Comparison of ENCODE assay signal across 20 cellular contexts in the genomic region with DNA sequence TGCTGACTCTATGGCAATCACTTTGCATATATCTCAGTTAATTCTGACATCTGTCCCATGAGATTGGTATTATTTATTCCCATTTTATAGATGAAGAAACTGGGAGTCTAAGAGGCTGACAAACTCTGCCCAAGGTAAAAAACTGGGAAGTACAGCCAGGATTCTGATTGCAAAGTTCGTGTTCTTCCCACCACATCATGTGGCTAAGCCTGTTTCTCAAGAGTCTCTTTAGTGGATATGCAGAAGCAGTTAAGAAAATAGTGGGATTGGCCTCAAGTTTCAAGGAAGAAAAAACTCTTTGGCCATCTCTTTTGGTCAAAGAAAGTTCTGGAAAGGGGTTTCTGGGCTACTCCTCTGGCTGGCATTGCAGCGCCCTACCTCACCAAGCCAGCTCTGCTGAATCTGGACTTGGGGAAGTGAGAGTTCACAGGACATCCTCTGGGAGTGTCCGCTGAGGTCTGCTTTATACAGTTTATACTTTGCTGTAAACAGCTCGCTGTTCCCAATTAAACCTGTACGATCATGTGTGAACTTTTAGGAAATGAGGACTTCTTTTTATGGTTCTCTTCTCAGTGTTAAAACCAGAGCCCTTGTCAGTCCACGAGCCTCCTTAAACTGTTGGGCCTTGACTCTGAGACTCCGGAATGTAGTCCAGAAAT. TPM values are rescaled to one million over a fixed set of nuclear protein-coding genes. Genes with fewer than 3 reads are reported as not detected.
A peak's percentile ranks its signal among the peaks of the same experiment; 100 is the strongest.
DNase-seq lines count a peak whose midpoint lies in the region; ATAC-seq, FAIRE-seq and TF ChIP-seq lines count a peak whose summit lies in the region.
"Had no signal": no experiment of that assay in that cellular context is flagged by ENCODE, and none has a peak within 500 bp of the region (broad histone marks: within the 10 kb centered on the region; RNA-seq: fewer than 3 reads in every experiment).

No MANE protein-coding gene starts in this region.

- TF ChIP-seq RAD21 in HepG2 (CRISPR knock-in tag; IDR thresholded peaks at IDR 0.05): no peak

- no peaks in the 10 kb centered on the region for H3K36me3 Mint-ChIP-seq in chondrocyte (ENCODE audit: low read depth)
- no peaks in the 10 kb centered on the region for H3K36me3 Mint-ChIP-seq in T-helper 2 cell treated with Interferon-gamma antibody and Interleukin-4, amounts not matched to agents 5 μg/mL and 100 μg/mL, for 36 hours (ENCODE audit: low read depth)
- H3K36me3 Mint-ChIP-seq: CD8-positive, alpha-beta T cell; natural killer cell had no signal

- H3K36me3 ChIP-seq in HEK293 (ENCODE audit: control insufficient read depth in 2 of 2, insufficient read depth in 1 of 2, low read length in 2 of 2) (no peaks in the 10 kb centered on the region), HepG2 (replicated peaks in 1 of 2; ENCODE audit: control insufficient read depth in 1 of 2, insufficient read depth in 2 of 2, low read length in 2 of 2) (no peaks in the 10 kb centered on the region), stomach (no peaks in the 10 kb centered on the region)

- ATAC-seq in HepG2 (peak; percentile 52; the same call in 2 of the 3 replicates), HG02678 (IDR thresholded peaks at IDR 0.05; ENCODE audit: unreplicated experiment) (no peak)
- ATAC-seq: CD8-positive, alpha-beta T cell; natural killer cell had no signal

- 77% methylated on average over 7 of the region's 7 CpGs for WGBS in HepG2 (ENCODE audit: low lambda C conversion rate)
- 56 to 77% (median 67%) methylated on average over 7 of the region's 7 CpGs for WGBS in stomach, 5 donors

- BruUV-seq in HepG2 (replicated peaks; lab: Mats Ljungman, UMichigan): no TSS peak

- H3K4me1 ChIP-seq in HEK293 (ENCODE audit: control insufficient read depth, insufficient read depth, low read length) (no peaks in the 10 kb centered on the region), HepG2 (ENCODE audit: insufficient read depth, low read length) (no peaks in the 10 kb centered on the region), stomach (peaks cover 4 to 46% (median 11%) of the 10 kb centered on the region in 4 donors)

- peaks cover 17% of the 10 kb centered on the region for H3K4me1 Mint-ChIP-seq in chondrocyte (ENCODE audit: low read depth)
- H3K4me1 Mint-ChIP-seq in T-helper 2 cell treated with Interferon-gamma antibody and Interleukin-4, amounts not matched to agents 5 μg/mL and 100 μg/mL, for 36 hours (ENCODE audit: low read depth): no peaks in the 10 kb centered on the region

- no peak overlapping the region for H3K4me3 ChIP-seq in HEK293 (ENCODE audit: low read depth, low read length)
- H3K4me3 ChIP-seq in HepG2 (replicated peaks in 1 of 3; ENCODE audit: insufficient read depth in 1 of 3, low read depth in 2 of 3, low read length in 3 of 3): no peak overlapping the region
- no peak overlapping the region for H3K4me3 ChIP-seq in stomach
- H3K4me3 ChIP-seq: lung, SK-N-MC had no signal

- no peak overlapping the region for H3K4me2 ChIP-seq in HepG2 (ENCODE audit: low read depth, low read length)

- DNase-seq in chondrocyte (ENCODE audit: low spot score) (no peak), HepG2 (ENCODE audit: low spot score) (no peak), stomach (no peak), NCI-H187 treated with DMSO at 0.1 percent for 48 hours (lab: John Stamatoyannopoulos, UW) (no peak), GM19240 (ENCODE audit: insufficient read length, low spot score) (no peak)
- no peak for DNase-seq in T-helper 2 cell treated with Interferon-gamma antibody and Interleukin-4, amounts not matched to agents 5 μg/mL and 100 μg/mL, for 36 hours (ENCODE audit: low spot score)
- DNase-seq: CD8-positive, alpha-beta T cell; DMS79 treated with DMSO at 0.1 percent for 48 hours; natural killer cell; NCI-H1436; NCI-H82; stimulated activated CD4-positive, alpha-beta T cell treated with anti-CD3 and anti-CD28 coated beads, Interleukin-12 subunit alpha, Interleukin-12 subunit beta, amount 100 ng/mL, for 4 hours; T-helper 9 cell had no signal

- POLR2A ChIA-PET in HEK293 (lab: Yijun Ruan, JAX): no interaction called here
- POLR2A ChIA-PET in HepG2 (lab: Yijun Ruan, JAX): interaction anchor here (1.5 kb wide), 1 partner anchor 12 kb away, joined by 3 read pairs; no protein-coding TSS in a partner anchor

- no peaks in the 10 kb centered on the region for H3K79me2 ChIP-seq in HepG2 (ENCODE audit: insufficient read depth, low read length)

- no peaks in the 10 kb centered on the region for H4K20me1 ChIP-seq in HepG2 (ENCODE audit: insufficient read depth, low read length)

- no peaks in the 10 kb centered on the region for H3K9me3 Mint-ChIP-seq in chondrocyte (ENCODE audit: low read depth)
- H3K9me3 Mint-ChIP-seq in T-helper 2 cell treated with Interferon-gamma antibody and Interleukin-4, amounts not matched to agents 5 μg/mL and 100 μg/mL, for 36 hours: no peaks in the 10 kb centered on the region
- H3K9me3 Mint-ChIP-seq: CD8-positive, alpha-beta T cell; natural killer cell had no signal

- no peak overlapping the region for H3K4me3 Mint-ChIP-seq in chondrocyte (ENCODE audit: unreplicated experiment)
- no peak overlapping the region for H3K4me3 Mint-ChIP-seq in T-helper 2 cell treated with Interferon-gamma antibody and Interleukin-4, amounts not matched to agents 5 μg/mL and 100 μg/mL, for 36 hours
- H3K4me3 Mint-ChIP-seq: CD8-positive, alpha-beta T cell; natural killer cell had no signal

- H3K27ac ChIP-seq in HEK293 (ENCODE audit: extremely low read depth, low read depth, low read length) (no peak overlapping the region), HepG2 (ENCODE audit: extremely low read length, insufficient read depth, low read length) (no peak overlapping the region), stomach (peak overlapping the region in 4 of 5 donors; percentile 52 to 84 (median 58))
- H3K27ac ChIP-seq: SK-N-MC had no signal

- TF ChIP-seq POLR2A in HepG2 (IDR thresholded peaks at IDR 0.05; ENCODE audit: insufficient read depth in 1 of 2, low read depth in 2 of 2, low read length in 2 of 2) (no peak), stomach (IDR thresholded peaks at IDR 0.05) (no peak)

- H3K27me3 ChIP-seq in HepG2 (ENCODE audit: control insufficient read depth in 1 of 2, insufficient read depth in 2 of 2, low read length in 2 of 2) (no peaks in the 10 kb centered on the region), stomach (no peaks in the 10 kb centered on the region)

- H2AFZ ChIP-seq in HepG2 (ENCODE audit: low read length): no peak overlapping the region

- CTCF ChIA-PET in HEK293 (lab: Yijun Ruan, JAX) (interaction anchor here (0.5 to 0.7 kb wide), 2 partner anchors 149 to 160 kb away, joined by 3 read pairs; no protein-coding TSS in a partner anchor), HepG2 (lab: Yijun Ruan, JAX; ENCODE audit: low intra/inter-chr PET ratio, low total read pairs) (no interaction called here)

- H3K9ac ChIP-seq in HepG2 (ENCODE audit: insufficient read depth, low read depth, low read length): no peak overlapping the region

- H3K27ac Mint-ChIP-seq in chondrocyte (ENCODE audit: unreplicated experiment): peak overlapping the region; percentile 27
- no peak overlapping the region for H3K27ac Mint-ChIP-seq in T-helper 2 cell treated with Interferon-gamma antibody and Interleukin-4, amounts not matched to agents 5 μg/mL and 100 μg/mL, for 36 hours
- H3K27ac Mint-ChIP-seq: CD8-positive, alpha-beta T cell; natural killer cell had no signal

- FAIRE-seq in HepG2 (lab: Jason Lieb, UNC): no peak
- FAIRE-seq: colon, endometrium, frontal cortex had no signal

- H3K27me3 Mint-ChIP-seq in chondrocyte (ENCODE audit: low read depth): no peaks in the 10 kb centered on the region
- H3K27me3 Mint-ChIP-seq in T-helper 2 cell treated with Interferon-gamma antibody and Interleukin-4, amounts not matched to agents 5 μg/mL and 100 μg/mL, for 36 hours (ENCODE audit: low read depth): peaks cover 5% of the 10 kb centered on the region

- no peaks in the 10 kb centered on the region for H3K9me3 ChIP-seq in HEK293 (ENCODE audit: control insufficient read depth, insufficient read depth, low read depth, low read length)
- H3K9me3 ChIP-seq in HepG2 (ENCODE audit: low read length): no peaks in the 10 kb centered on the region
- H3K9me3 ChIP-seq in stomach: no peaks in the 10 kb centered on the region

- intact Hi-C loops in HepG2 (cut with micrococcal nuclease; ENCODE audit: unreplicated experiment): no loop called here
- intact Hi-C loops in stomach (cut with DNase I; ENCODE audit: low total_unique reads): no loop called here

- TF ChIP-seq EP300 in HepG2 (IDR thresholded peaks at IDR 0.05; ENCODE audit: low read depth in 2 of 2, low read length in 2 of 2) (no peak), HepG2 (CRISPR knock-in tag; IDR thresholded peaks at IDR 0.05; ENCODE audit: borderline replicate concordance) (no peak), stomach (IDR thresholded peaks at IDR 0.05) (no peak)

- TF ChIP-seq CTCF in HEK293 (tag by site-specific recombination; IDR thresholded peaks at IDR 0.05): no peak
- TF ChIP-seq CTCF in chondrocyte (IDR thresholded peaks at IDR 0.05): no peak
- no peak for TF ChIP-seq CTCF in HepG2 (CRISPR knock-in tag; IDR thresholded peaks at IDR 0.05)
- no peak for TF ChIP-seq CTCF in stomach (IDR thresholded peaks at IDR 0.05)

- in situ Hi-C loops in HepG2 (cut with HindIII; ENCODE audit: extremely low pct_ligation_motif_present, low pct_unique_long_range_greater_than_20kb): no loop called here

RNA-seq across cellular contexts. Expression of a gene that starts 12.2 kb away (rescaled TPM):
- total RNA-seq in chondrocyte: 67.2 to 79.7 TPM (median 74.2 TPM) in 3 replicates
- total RNA-seq in HepG2 (2016; rRNA removed; fragmentation: Illumina TruSeq; extraction: Trizol): 42.3 and 44.2 TPM in 2 replicates
- total RNA-seq in HepG2 (2016; cell fraction: cytosol; rRNA removed; fragmentation: Illumina TruSeq; extraction: Trizol; ENCODE audit: low read depth): 35.3 and 37.2 TPM in 2 replicates
- 42.9 and 46.8 TPM in 2 replicates for total RNA-seq in HepG2 (2016; cell fraction: insoluble cytoplasmic fraction; rRNA removed; fragmentation: Illumina TruSeq; extraction: Trizol)
- 43.0 and 44.0 TPM in 2 replicates for total RNA-seq in HepG2 (2016; cell fraction: membrane; rRNA removed; fragmentation: Illumina TruSeq; extraction: Trizol)
- total RNA-seq in HepG2 (2016; cell fraction: nucleus; rRNA removed; fragmentation: Illumina TruSeq; extraction: Trizol): 41.8 TPM in 2 replicates
- 16.6 and 17.8 TPM in 2 replicates for polyA plus RNA-seq in HepG2 (2011; rRNA removed)
- polyA plus RNA-seq in HepG2 (2011; cell fraction: cytosol; rRNA removed): 8.6 and 14.5 TPM in 2 replicates
- 8.2 and 8.9 TPM in 2 replicates for polyA plus RNA-seq in HepG2 (2011; cell fraction: nucleus; rRNA removed)
- 17.2 and 19.3 TPM in 2 replicates for polyA plus RNA-seq in HepG2 (2012)
- 3.5 and 3.9 TPM in 2 replicates for polyA plus RNA-seq in HepG2 (2016; cell fraction: cytosol; fragmentation: Illumina TruSeq; extraction: Trizol; ENCODE audit: low read depth)
- polyA plus RNA-seq in HepG2 (2016; cell fraction: insoluble cytoplasmic fraction; fragmentation: Illumina TruSeq; extraction: Trizol; ENCODE audit: low read depth): 20.6 and 27.9 TPM in 2 replicates
- polyA plus RNA-seq in HepG2 (2016; cell fraction: membrane; fragmentation: Illumina TruSeq; extraction: Trizol; ENCODE audit: low read depth): 10.9 and 13.0 TPM in 2 replicates
- polyA plus RNA-seq in HepG2 (2016; cell fraction: nucleus; fragmentation: Illumina TruSeq; extraction: Trizol; ENCODE audit: insufficient read depth, low read depth): 26.2 and 30.7 TPM in 2 replicates
- polyA minus RNA-seq in HepG2 (2011; rRNA and poly(A)+ RNA removed; ENCODE audit: low replicate concordance): 23.2 and 28.6 TPM in 2 replicates
- polyA minus RNA-seq in HepG2 (2011; cell fraction: cytosol; rRNA and poly(A)+ RNA removed): 17.6 and 25.8 TPM in 2 replicates
- 38.2 and 38.5 TPM in 2 replicates for polyA minus RNA-seq in HepG2 (2011; cell fraction: nucleus; rRNA and poly(A)+ RNA removed)
- 100 to 1,000 TPM in 1 of 5 donors, 10 to 100 TPM in 4; 18.3 to 104 (median 35.3) TPM for total RNA-seq in stomach
- polyA plus RNA-seq in stomach: 1 to 10 TPM; 5.8 to 6.5 (median 5.9) TPM

Comparison
In these comparisons a context has a peak if more than half of its experiments do, and no peak if none do; other contexts are left out.
1. H3K27ac ChIP-seq: peak in stomach (4 of 5); none in HEK293 (single experiment) and HepG2 (single experiment).